ENCODE assay signal across 23 cellular contexts in genomic region chr2:64479259-64480198, GRCh38. TPM values are rescaled to one million over a fixed set of nuclear protein-coding genes. Genes with fewer than 3 reads are reported as not detected.
A peak's percentile ranks its signal among the peaks of the same experiment; 100 is the strongest.
DNase-seq lines count a peak whose midpoint lies in the region; TF ChIP-seq lines count a peak whose summit lies in the region.
"Had no signal": no experiment of that assay in that cellular context is flagged by ENCODE, and none has a peak within 500 bp of the region (broad histone marks: within the 10 kb centered on the region; RNA-seq: fewer than 3 reads in every experiment).

No MANE protein-coding gene starts in this region.

- H3K27me3 Mint-ChIP-seq in activated CD4-positive, alpha-beta T cell treated with anti-CD3 and anti-CD28 coated beads, Interleukin-2, amount 10 ng/mL, durations not matched to agents 7 days and 5 days, result peaks cover 11% of the 10 kb centered on the region
- peaks cover 6% of the 10 kb centered on the region for H3K27me3 Mint-ChIP-seq in activated T-helper 1 cell treated with anti-CD3 and anti-CD28 coated beads, Interleukin-12 subunit alpha, Interleukin-12 subunit beta, Interleukin-2, Interleukin-4 antibody, amounts not matched to agents 30 ng/mL and 10 ng/mL and 1 ng/mL, durations not matched to agents 14 hours and 24 hours and 36 hours (ENCODE audit: insufficient read depth)
- H3K27me3 Mint-ChIP-seq in nephron progenitor cell (ENCODE audit: low read depth, poor library complexity) (peaks cover 5% of the 10 kb centered on the region), endothelial cell (ENCODE audit: unreplicated experiment) (peaks cover 3% of the 10 kb centered on the region)
- H3K27me3 Mint-ChIP-seq: T-cell had no signal

- H3K27ac Mint-ChIP-seq in activated CD4-positive, alpha-beta T cell treated with anti-CD3 and anti-CD28 coated beads, Interleukin-2, amount 10 ng/mL, durations not matched to agents 7 days and 5 days, result peak overlapping the region; percentile 65
- H3K27ac Mint-ChIP-seq in activated T-helper 1 cell treated with anti-CD3 and anti-CD28 coated beads, Interleukin-12 subunit alpha, Interleukin-12 subunit beta, Interleukin-2, Interleukin-4 antibody, amounts not matched to agents 30 ng/mL and 10 ng/mL and 1 ng/mL, durations not matched to agents 14 hours and 24 hours and 36 hours, result peak overlapping the region; percentile 14
- H3K27ac Mint-ChIP-seq in nephron progenitor cell, result peak overlapping the region; percentile 21
- no peak overlapping the region for H3K27ac Mint-ChIP-seq in endothelial cell (ENCODE audit: unreplicated experiment)
- H3K27ac Mint-ChIP-seq: nephron, T-cell had no signal

- peaks cover 39% of the 10 kb centered on the region for H3K4me1 Mint-ChIP-seq in activated CD4-positive, alpha-beta T cell treated with anti-CD3 and anti-CD28 coated beads, Interleukin-2, amount 10 ng/mL, durations not matched to agents 7 days and 5 days
- peaks cover 21% of the 10 kb centered on the region for H3K4me1 Mint-ChIP-seq in activated T-helper 1 cell treated with anti-CD3 and anti-CD28 coated beads, Interleukin-12 subunit alpha, Interleukin-12 subunit beta, Interleukin-2, Interleukin-4 antibody, amounts not matched to agents 30 ng/mL and 10 ng/mL and 1 ng/mL, durations not matched to agents 14 hours and 24 hours and 36 hours (ENCODE audit: low read depth)
- H3K4me1 Mint-ChIP-seq in nephron progenitor cell (peaks cover 18% of the 10 kb centered on the region), endothelial cell (ENCODE audit: unreplicated experiment) (peaks cover 16% of the 10 kb centered on the region)
- H3K4me1 Mint-ChIP-seq: nephron had no signal

- POLR2A ChIA-PET in activated CD4-positive, alpha-beta T cell treated with anti-CD3 and anti-CD28 coated beads, Interleukin-2, amount 10 ng/mL, durations not matched to agents 7 days and 5 days (lab: Charles Lee), result no interaction called here

- CTCF ChIA-PET in activated CD4-positive, alpha-beta T cell treated with anti-CD3 and anti-CD28 coated beads, Interleukin-2, amount 10 ng/mL, durations not matched to agents 7 days and 5 days (lab: Charles Lee), result interaction anchor here (1.0 to 4.5 kb wide), 4 partner anchors 9 to 148 kb away, joined by 3 to 27 read pairs (median 4); no protein-coding TSS in a partner anchor

- no peaks in the 10 kb centered on the region for H3K9me3 Mint-ChIP-seq in activated CD4-positive, alpha-beta T cell treated with anti-CD3 and anti-CD28 coated beads, Interleukin-2, amount 10 ng/mL, durations not matched to agents 7 days and 5 days
- no peaks in the 10 kb centered on the region for H3K9me3 Mint-ChIP-seq in activated T-helper 1 cell treated with anti-CD3 and anti-CD28 coated beads, Interleukin-12 subunit alpha, Interleukin-12 subunit beta, Interleukin-2, Interleukin-4 antibody, amounts not matched to agents 30 ng/mL and 10 ng/mL and 1 ng/mL, durations not matched to agents 14 hours and 24 hours and 36 hours
- H3K9me3 Mint-ChIP-seq in nephron progenitor cell (no peaks in the 10 kb centered on the region), endothelial cell (ENCODE audit: unreplicated experiment) (no peaks in the 10 kb centered on the region)
- H3K9me3 Mint-ChIP-seq: nephron, T-cell had no signal

- peaks cover 2% of the 10 kb centered on the region for H3K36me3 Mint-ChIP-seq in activated CD4-positive, alpha-beta T cell treated with anti-CD3 and anti-CD28 coated beads, Interleukin-2, amount 10 ng/mL, durations not matched to agents 7 days and 5 days (ENCODE audit: low read depth)
- H3K36me3 Mint-ChIP-seq in activated T-helper 1 cell treated with anti-CD3 and anti-CD28 coated beads, Interleukin-12 subunit alpha, Interleukin-12 subunit beta, Interleukin-2, Interleukin-4 antibody, amounts not matched to agents 30 ng/mL and 10 ng/mL and 1 ng/mL, durations not matched to agents 14 hours and 24 hours and 36 hours (ENCODE audit: low read depth), result no peaks in the 10 kb centered on the region
- H3K36me3 Mint-ChIP-seq in nephron progenitor cell (ENCODE audit: low read depth) (no peaks in the 10 kb centered on the region), endothelial cell (ENCODE audit: low read depth, unreplicated experiment) (no peaks in the 10 kb centered on the region)
- H3K36me3 Mint-ChIP-seq: T-cell had no signal

- no peak overlapping the region for H3K4me3 Mint-ChIP-seq in activated CD4-positive, alpha-beta T cell treated with anti-CD3 and anti-CD28 coated beads, Interleukin-2, amount 10 ng/mL, durations not matched to agents 7 days and 5 days
- H3K4me3 Mint-ChIP-seq in activated T-helper 1 cell treated with anti-CD3 and anti-CD28 coated beads, Interleukin-12 subunit alpha, Interleukin-12 subunit beta, Interleukin-2, Interleukin-4 antibody, amounts not matched to agents 30 ng/mL and 10 ng/mL and 1 ng/mL, durations not matched to agents 14 hours and 24 hours and 36 hours, result peak overlapping the region; percentile 42
- H3K4me3 Mint-ChIP-seq in nephron progenitor cell (no peak overlapping the region), endothelial cell (ENCODE audit: unreplicated experiment) (no peak overlapping the region)
- H3K4me3 Mint-ChIP-seq: nephron, T-cell had no signal

- no peak for DNase-seq in activated CD4-positive, alpha-beta T cell treated with anti-CD3 and anti-CD28 coated beads, Interleukin-2, amount 10 ng/mL, durations not matched to agents 7 days and 5 days
- DNase-seq in activated CD4-positive, alpha-beta T cell treated with anti-CD3 and anti-CD28 coated beads, Interleukin-2, amount 50 U/mL, for 48 hours, result no peak
- peak; percentile 80 for DNase-seq in NCI-H2029 (lab: John Stamatoyannopoulos, UW)
- no peak for DNase-seq in activated T-helper 1 cell treated with anti-CD3 and anti-CD28 coated beads, Interleukin-12 subunit alpha, Interleukin-12 subunit beta, Interleukin-2, Interleukin-4 antibody, amounts not matched to agents 30 ng/mL and 10 ng/mL and 1 ng/mL, durations not matched to agents 14 hours and 24 hours and 36 hours (ENCODE audit: low spot score)
- no peak for DNase-seq in nephron progenitor cell
- no peak for DNase-seq in NCI-H1694 treated with DMSO at 0.1 percent for 48 hours (lab: John Stamatoyannopoulos, UW)
- no peak for DNase-seq in C1 segment of cervical spinal cord (lab: John Stamatoyannopoulos, UW)
- no peak for DNase-seq in endothelial cell (ENCODE audit: low spot score)
- DNase-seq: ACHN; activated CD8-positive, alpha-beta memory T cell treated with anti-CD3 and anti-CD28 coated beads, Interleukin-2, amount 50 U/mL, for 48 hours; activated effector memory CD4-positive, alpha-beta T cell treated with anti-CD3 and anti-CD28 coated beads, Interleukin-2, amount 50 U/mL, for 16 hours; amygdala; Calu3; caudate nucleus; foreskin fibroblast; left lung; midbrain; NCI-H2171 treated with DMSO at 0.1 percent for 48 hours; NK-92 treated with Interleukin-12 subunit alpha and Interleukin-12 subunit beta, amount 100 ng/mL, for 24 hours; sigmoid colon; T-cell; uterus had no signal

- TF ChIP-seq CTCF in nephron progenitor cell (IDR thresholded peaks at IDR 0.05), result no peak
- no peak for TF ChIP-seq CTCF in endothelial cell (IDR thresholded peaks at IDR 0.05; ENCODE audit: unreplicated experiment)

- intact Hi-C loops in activated T-helper 1 cell treated with anti-CD3 and anti-CD28 coated beads, Interleukin-12 subunit alpha, Interleukin-12 subunit beta, Interleukin-2, Interleukin-4 antibody, amounts not matched to agents 30 ng/mL and 10 ng/mL and 1 ng/mL, durations not matched to agents 14 hours and 24 hours and 36 hours (cut with micrococcal nuclease), result no loop called here

RNA-seq across cellular contexts. Expression of gene LGALSL, which starts 25.6 kb away (rescaled TPM):
- 1 to 10 TPM in 1 of 2 experiments, under 1 TPM in 1; 0.83 to 1.2 TPM for total RNA-seq in activated CD4-positive, alpha-beta T cell treated with anti-CD3 and anti-CD28 coated beads, Interleukin-2, amount 10 ng/mL, durations not matched to agents 7 days and 5 days
- 2.5 and 3.1 TPM in 2 replicates for total RNA-seq in activated T-helper 1 cell treated with anti-CD3 and anti-CD28 coated beads, Interleukin-12 subunit alpha, Interleukin-12 subunit beta, Interleukin-2, Interleukin-4 antibody, amounts not matched to agents 30 ng/mL and 10 ng/mL and 1 ng/mL, durations not matched to agents 14 hours and 24 hours and 36 hours
- total RNA-seq in endothelial cell (ENCODE audit: unreplicated experiment), result 30.2 TPM

RNA-seq across cellular contexts. Expression of gene AFTPH, which starts 44.6 kb away (rescaled TPM):
- total RNA-seq in activated CD4-positive, alpha-beta T cell treated with anti-CD3 and anti-CD28 coated beads, Interleukin-2, amount 10 ng/mL, durations not matched to agents 7 days and 5 days, result 10 to 100 TPM; 31.1 to 38.9 TPM
- total RNA-seq in activated T-helper 1 cell treated with anti-CD3 and anti-CD28 coated beads, Interleukin-12 subunit alpha, Interleukin-12 subunit beta, Interleukin-2, Interleukin-4 antibody, amounts not matched to agents 30 ng/mL and 10 ng/mL and 1 ng/mL, durations not matched to agents 14 hours and 24 hours and 36 hours, result 42.4 and 43.4 TPM in 2 replicates
- total RNA-seq in endothelial cell (ENCODE audit: unreplicated experiment), result 13.1 TPM
